Comparison of ENCODE assay signal across 17 cellular contexts in genomic region chr18:63067939-63068338, GRCh38.
"Had no signal": no experiment of that assay in that cellular context is flagged by ENCODE, and none has a peak within 500 bp of the region (broad histone marks: within the 10 kb centered on the region; RNA-seq: fewer than 3 reads in every experiment).

No MANE protein-coding gene starts in this region.

- H3K36me3 Mint-ChIP-seq: activated naive CD4-positive, alpha-beta T cell treated with anti-CD3 and anti-CD28 coated beads, Interleukin-2, amount 50 U/mL, for 24 hours; brain; memory B cell; natural killer cell had no signal

- DNase-seq: activated CD4-positive, alpha-beta T cell treated with anti-CD3 and anti-CD28 coated beads, Interleukin-2, amount 50 U/mL, for 4 hours; activated CD4-positive, CD25-positive, alpha-beta regulatory T cell; amygdala; cerebellar nuclear complex; effector memory CD8-positive, alpha-beta T cell; glutamatergic neuron; natural killer cell; right cardiac atrium; stimulated activated naive CD4-positive, alpha-beta T cell; substantia nigra; T-helper 17 cell; transverse colon had no signal

- H3K9me3 Mint-ChIP-seq: activated naive CD4-positive, alpha-beta T cell treated with anti-CD3 and anti-CD28 coated beads, Interleukin-2, amount 50 U/mL, for 24 hours; effector memory CD8-positive, alpha-beta T cell; natural killer cell had no signal

- H3K27me3 ChIP-seq: transverse colon had no signal

- H3K27ac Mint-ChIP-seq: brain; dendritic cell treated with granulocyte-macrophage colony-stimulating factor and Interleukin-4, amounts not matched to agents 40 ng/mL and 50 ng/mL, for 4 days; memory B cell; natural killer cell; T-helper 17 cell had no signal

- H3K9me3 ChIP-seq: transverse colon had no signal

- H3K4me3 ChIP-seq: smooth muscle cell, transverse colon had no signal

- H3K4me1 Mint-ChIP-seq: activated naive CD4-positive, alpha-beta T cell treated with anti-CD3 and anti-CD28 coated beads, Interleukin-2, amount 50 U/mL, for 24 hours; brain; memory B cell had no signal

- H3K4me3 Mint-ChIP-seq: activated naive CD4-positive, alpha-beta T cell treated with anti-CD3 and anti-CD28 coated beads, Interleukin-2, amount 50 U/mL, for 24 hours; brain; dendritic cell treated with granulocyte-macrophage colony-stimulating factor and Interleukin-4, amounts not matched to agents 40 ng/mL and 50 ng/mL, for 4 days; effector memory CD8-positive, alpha-beta T cell; memory B cell; natural killer cell; T-helper 17 cell had no signal

- H3K27ac ChIP-seq: transverse colon had no signal

- H3K36me3 ChIP-seq: transverse colon had no signal

- H3K27me3 Mint-ChIP-seq: activated naive CD4-positive, alpha-beta T cell treated with anti-CD3 and anti-CD28 coated beads, Interleukin-2, amount 50 U/mL, for 24 hours; dendritic cell treated with granulocyte-macrophage colony-stimulating factor and Interleukin-4, amounts not matched to agents 40 ng/mL and 50 ng/mL, for 4 days had no signal

- ATAC-seq: effector memory CD8-positive, alpha-beta T cell; natural killer cell; right cardiac atrium; T-helper 17 cell had no signal

- H3K4me2 ChIP-seq: smooth muscle cell had no signal
